Comparison of ENCODE assay signal across 1 cellular context in genomic region chr12:6937481-6938352, GRCh38.
TF ChIP-seq lines count a peak whose summit lies in the region.

No MANE protein-coding gene starts in this region.

TF ChIP-seq in HepG2, 621 proteins besides CTCF, POLR2A, EP300 and RAD21 (continued from another document and continues in another):
- peak; percentile 92; the same call in 1 of the 2 replicates for TF ChIP-seq ZBTB25 (CRISPR knock-in tag; IDR thresholded peaks at IDR 0.05)
- peak; percentile 82; the same call in 1 of the 2 replicates for TF ChIP-seq ZBTB7B (CRISPR knock-in tag; IDR thresholded peaks at IDR 0.05)
- TF ChIP-seq SOX6 (IDR thresholded peaks at IDR 0.05): no peak
- TF ChIP-seq SOX6 (CRISPR knock-in tag; IDR thresholded peaks at IDR 0.05): peak; percentile 78
- TF ChIP-seq ZFP82 (CRISPR knock-in tag; IDR thresholded peaks at IDR 0.05; ENCODE audit: borderline replicate concordance): no peak; the same call in 1 of the 2 replicates
- TF ChIP-seq KDM5B (CRISPR knock-in tag; IDR thresholded peaks at IDR 0.05; ENCODE audit: borderline replicate concordance): peak; percentile 71; the same call in 1 of the 2 replicates
- TF ChIP-seq MLXIP (CRISPR knock-in tag; IDR thresholded peaks at IDR 0.05; ENCODE audit: borderline replicate concordance): no peak
- TF ChIP-seq SNRNP70 (IDR thresholded peaks at IDR 0.05; ENCODE audit: low read depth, low read length): no peak
- TF ChIP-seq ZNF768 (CRISPR knock-in tag; IDR thresholded peaks at IDR 0.05): peak; percentile 76; the same call in 1 of the 2 replicates
- TF ChIP-seq, protein P1, sequence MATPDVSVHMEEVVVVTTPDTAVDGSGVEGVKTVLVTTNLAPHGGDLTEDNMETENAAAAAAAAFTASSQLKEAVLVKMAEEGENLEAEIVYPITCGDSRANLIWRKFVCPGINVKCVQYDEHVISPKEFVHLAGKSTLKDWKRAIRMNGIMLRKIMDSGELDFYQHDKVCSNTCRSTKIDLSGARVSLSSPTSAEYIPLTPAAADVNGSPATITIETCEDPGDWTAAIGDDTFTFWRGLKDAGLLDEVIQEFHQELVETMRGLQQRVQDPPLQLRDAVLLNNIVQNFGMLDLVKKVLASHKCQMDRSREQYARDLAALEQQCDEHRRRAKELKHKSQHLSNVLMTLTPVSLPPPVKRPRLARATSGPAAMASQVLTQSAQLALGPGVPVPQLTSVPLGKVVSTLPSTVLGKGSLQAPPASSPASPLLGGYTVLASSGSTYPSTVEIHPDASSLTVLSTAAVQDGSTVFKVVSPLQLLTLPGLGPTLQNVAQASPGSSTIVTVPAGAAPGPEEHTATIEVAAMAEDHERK (CRISPR knock-in tag; IDR thresholded peaks at IDR 0.05; ENCODE audit: low read depth): peak; percentile 90
- TF ChIP-seq JUNB (CRISPR knock-in tag; IDR thresholded peaks at IDR 0.05; ENCODE audit: borderline replicate concordance): no peak
- peak; percentile 92 for TF ChIP-seq ATF2 (CRISPR knock-in tag; IDR thresholded peaks at IDR 0.05)
- no peak for TF ChIP-seq ZNF660 (CRISPR knock-in tag; IDR thresholded peaks at IDR 0.05; ENCODE audit: borderline replicate concordance, low read depth)
- no peak for TF ChIP-seq ZNF260 (CRISPR knock-in tag; IDR thresholded peaks at IDR 0.05; ENCODE audit: borderline replicate concordance, low read depth)
- TF ChIP-seq, protein P2, sequence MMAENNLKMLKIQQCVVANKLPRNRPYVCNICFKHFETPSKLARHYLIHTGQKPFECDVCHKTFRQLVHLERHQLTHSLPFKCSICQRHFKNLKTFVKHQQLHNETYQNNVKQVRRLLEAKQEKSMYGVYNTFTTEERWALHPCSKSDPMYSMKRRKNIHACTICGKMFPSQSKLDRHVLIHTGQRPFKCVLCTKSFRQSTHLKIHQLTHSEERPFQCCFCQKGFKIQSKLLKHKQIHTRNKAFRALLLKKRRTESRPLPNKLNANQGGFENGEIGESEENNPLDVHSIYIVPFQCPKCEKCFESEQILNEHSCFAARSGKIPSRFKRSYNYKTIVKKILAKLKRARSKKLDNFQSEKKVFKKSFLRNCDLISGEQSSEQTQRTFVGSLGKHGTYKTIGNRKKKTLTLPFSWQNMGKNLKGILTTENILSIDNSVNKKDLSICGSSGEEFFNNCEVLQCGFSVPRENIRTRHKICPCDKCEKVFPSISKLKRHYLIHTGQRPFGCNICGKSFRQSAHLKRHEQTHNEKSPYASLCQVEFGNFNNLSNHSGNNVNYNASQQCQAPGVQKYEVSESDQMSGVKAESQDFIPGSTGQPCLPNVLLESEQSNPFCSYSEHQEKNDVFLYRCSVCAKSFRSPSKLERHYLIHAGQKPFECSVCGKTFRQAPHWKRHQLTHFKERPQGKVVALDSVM (CRISPR knock-in tag; IDR thresholded peaks at IDR 0.05): peak; percentile 39
- TF ChIP-seq, protein P3, sequence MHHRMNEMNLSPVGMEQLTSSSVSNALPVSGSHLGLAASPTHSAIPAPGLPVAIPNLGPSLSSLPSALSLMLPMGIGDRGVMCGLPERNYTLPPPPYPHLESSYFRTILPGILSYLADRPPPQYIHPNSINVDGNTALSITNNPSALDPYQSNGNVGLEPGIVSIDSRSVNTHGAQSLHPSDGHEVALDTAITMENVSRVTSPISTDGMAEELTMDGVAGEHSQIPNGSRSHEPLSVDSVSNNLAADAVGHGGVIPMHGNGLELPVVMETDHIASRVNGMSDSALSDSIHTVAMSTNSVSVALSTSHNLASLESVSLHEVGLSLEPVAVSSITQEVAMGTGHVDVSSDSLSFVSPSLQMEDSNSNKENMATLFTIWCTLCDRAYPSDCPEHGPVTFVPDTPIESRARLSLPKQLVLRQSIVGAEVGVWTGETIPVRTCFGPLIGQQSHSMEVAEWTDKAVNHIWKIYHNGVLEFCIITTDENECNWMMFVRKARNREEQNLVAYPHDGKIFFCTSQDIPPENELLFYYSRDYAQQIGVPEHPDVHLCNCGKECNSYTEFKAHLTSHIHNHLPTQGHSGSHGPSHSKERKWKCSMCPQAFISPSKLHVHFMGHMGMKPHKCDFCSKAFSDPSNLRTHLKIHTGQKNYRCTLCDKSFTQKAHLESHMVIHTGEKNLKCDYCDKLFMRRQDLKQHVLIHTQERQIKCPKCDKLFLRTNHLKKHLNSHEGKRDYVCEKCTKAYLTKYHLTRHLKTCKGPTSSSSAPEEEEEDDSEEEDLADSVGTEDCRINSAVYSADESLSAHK (CRISPR knock-in tag; IDR thresholded peaks at IDR 0.05; ENCODE audit: borderline replicate concordance): no peak
- no peak for TF ChIP-seq IKZF1 (IDR thresholded peaks at IDR 0.05)
- TF ChIP-seq SP140L (CRISPR knock-in tag; IDR thresholded peaks at IDR 0.05; ENCODE audit: borderline replicate concordance): no peak
- TF ChIP-seq DR1 (CRISPR knock-in tag; IDR thresholded peaks at IDR 0.05): peak; percentile 78
- peak; percentile 39 for TF ChIP-seq DBP (CRISPR knock-in tag; IDR thresholded peaks at IDR 0.05; ENCODE audit: not compliant biosample characterization)
- TF ChIP-seq ZNF850 (CRISPR knock-in tag; conservative IDR thresholded peaks at IDR 0.05): no peak
- TF ChIP-seq SALL1 (CRISPR knock-in tag; IDR thresholded peaks at IDR 0.05): peak; percentile 87
- TF ChIP-seq HDAC6 (IDR thresholded peaks at IDR 0.05; ENCODE audit: low read depth, low read length): no peak
- no peak for TF ChIP-seq CHD4 (IDR thresholded peaks at IDR 0.05; ENCODE audit: borderline replicate concordance, low read length)
- TF ChIP-seq ERF (CRISPR knock-in tag; IDR thresholded peaks at IDR 0.05): peak; percentile 94
- peak; percentile 92 for TF ChIP-seq KMT2A (CRISPR knock-in tag; IDR thresholded peaks at IDR 0.05)
- TF ChIP-seq, protein P4, sequence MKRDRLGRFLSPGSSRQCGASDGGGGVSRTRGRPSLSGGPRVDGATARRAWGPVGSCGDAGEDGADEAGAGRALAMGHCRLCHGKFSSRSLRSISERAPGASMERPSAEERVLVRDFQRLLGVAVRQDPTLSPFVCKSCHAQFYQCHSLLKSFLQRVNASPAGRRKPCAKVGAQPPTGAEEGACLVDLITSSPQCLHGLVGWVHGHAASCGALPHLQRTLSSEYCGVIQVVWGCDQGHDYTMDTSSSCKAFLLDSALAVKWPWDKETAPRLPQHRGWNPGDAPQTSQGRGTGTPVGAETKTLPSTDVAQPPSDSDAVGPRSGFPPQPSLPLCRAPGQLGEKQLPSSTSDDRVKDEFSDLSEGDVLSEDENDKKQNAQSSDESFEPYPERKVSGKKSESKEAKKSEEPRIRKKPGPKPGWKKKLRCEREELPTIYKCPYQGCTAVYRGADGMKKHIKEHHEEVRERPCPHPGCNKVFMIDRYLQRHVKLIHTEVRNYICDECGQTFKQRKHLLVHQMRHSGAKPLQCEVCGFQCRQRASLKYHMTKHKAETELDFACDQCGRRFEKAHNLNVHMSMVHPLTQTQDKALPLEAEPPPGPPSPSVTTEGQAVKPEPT (CRISPR knock-in tag; IDR thresholded peaks at IDR 0.05; ENCODE audit: low read depth): 0 out of 2 replicates have a peak, but pooled peaks have one; percentile 17
- TF ChIP-seq ZNF343 (CRISPR knock-in tag; IDR thresholded peaks at IDR 0.05): no peak
- TF ChIP-seq GATA4 (IDR thresholded peaks at IDR 0.05; ENCODE audit: borderline replicate concordance, low read depth): peak; percentile 55; the same call in 1 of the 2 replicates
- TF ChIP-seq ATAD3A (CRISPR knock-in tag; IDR thresholded peaks at IDR 0.05): 0 out of 2 replicates have a peak, but pooled peaks have one; percentile 2
- peak; percentile 88 for TF ChIP-seq ATF7-NPFF (CRISPR knock-in tag; IDR thresholded peaks at IDR 0.05; ENCODE audit: low read depth)
- TF ChIP-seq ZNF782 (CRISPR knock-in tag; IDR thresholded peaks at IDR 0.05; ENCODE audit: borderline replicate concordance): peak; percentile 49; the same call in 1 of the 2 replicates
- TF ChIP-seq, protein P5, sequence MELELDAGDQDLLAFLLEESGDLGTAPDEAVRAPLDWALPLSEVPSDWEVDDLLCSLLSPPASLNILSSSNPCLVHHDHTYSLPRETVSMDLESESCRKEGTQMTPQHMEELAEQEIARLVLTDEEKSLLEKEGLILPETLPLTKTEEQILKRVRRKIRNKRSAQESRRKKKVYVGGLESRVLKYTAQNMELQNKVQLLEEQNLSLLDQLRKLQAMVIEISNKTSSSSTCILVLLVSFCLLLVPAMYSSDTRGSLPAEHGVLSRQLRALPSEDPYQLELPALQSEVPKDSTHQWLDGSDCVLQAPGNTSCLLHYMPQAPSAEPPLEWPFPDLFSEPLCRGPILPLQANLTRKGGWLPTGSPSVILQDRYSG (CRISPR knock-in tag; IDR thresholded peaks at IDR 0.05): no peak
- peak; percentile 96 for TF ChIP-seq IRF2 (CRISPR knock-in tag; IDR thresholded peaks at IDR 0.05)
- TF ChIP-seq SKIL (CRISPR knock-in tag; IDR thresholded peaks at IDR 0.05; ENCODE audit: borderline replicate concordance): no peak
- TF ChIP-seq HNRNPH1 (optimal IDR thresholded peaks at IDR 0.05; ENCODE audit: low read depth, low read length): no peak
- TF ChIP-seq, protein P6, sequence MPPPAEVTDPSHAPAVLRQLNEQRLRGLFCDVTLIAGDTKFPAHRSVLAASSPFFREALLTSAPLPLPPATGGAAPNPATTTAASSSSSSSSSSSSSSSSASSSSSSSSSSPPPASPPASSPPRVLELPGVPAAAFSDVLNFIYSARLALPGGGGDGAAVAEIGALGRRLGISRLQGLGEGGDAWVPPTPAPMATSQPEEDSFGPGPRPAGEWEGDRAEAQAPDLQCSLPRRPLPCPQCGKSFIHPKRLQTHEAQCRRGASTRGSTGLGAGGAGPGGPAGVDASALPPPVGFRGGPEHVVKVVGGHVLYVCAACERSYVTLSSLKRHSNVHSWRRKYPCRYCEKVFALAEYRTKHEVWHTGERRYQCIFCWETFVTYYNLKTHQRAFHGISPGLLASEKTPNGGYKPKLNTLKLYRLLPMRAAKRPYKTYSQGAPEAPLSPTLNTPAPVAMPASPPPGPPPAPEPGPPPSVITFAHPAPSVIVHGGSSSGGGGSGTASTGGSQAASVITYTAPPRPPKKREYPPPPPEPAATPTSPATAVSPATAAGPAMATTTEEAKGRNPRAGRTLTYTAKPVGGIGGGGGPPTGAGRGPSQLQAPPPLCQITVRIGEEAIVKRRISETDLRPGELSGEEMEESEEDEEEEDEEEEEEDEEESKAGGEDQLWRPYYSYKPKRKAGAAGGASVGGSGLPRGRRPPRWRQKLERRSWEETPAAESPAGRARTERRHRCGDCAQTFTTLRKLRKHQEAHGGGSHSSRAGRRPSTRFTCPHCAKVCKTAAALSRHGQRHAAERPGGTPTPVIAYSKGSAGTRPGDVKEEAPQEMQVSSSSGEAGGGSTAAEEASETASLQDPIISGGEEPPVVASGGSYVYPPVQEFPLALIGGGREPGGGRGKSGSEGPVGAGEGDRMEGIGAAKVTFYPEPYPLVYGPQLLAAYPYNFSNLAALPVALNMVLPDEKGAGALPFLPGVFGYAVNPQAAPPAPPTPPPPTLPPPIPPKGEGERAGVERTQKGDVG (CRISPR knock-in tag; IDR thresholded peaks at IDR 0.05; ENCODE audit: borderline replicate concordance): peak; percentile 92
- no peak for TF ChIP-seq ZNF558 (CRISPR knock-in tag; IDR thresholded peaks at IDR 0.05; ENCODE audit: borderline replicate concordance)
